ENCODE assay signal across 8 cellular contexts in the genomic region with DNA sequence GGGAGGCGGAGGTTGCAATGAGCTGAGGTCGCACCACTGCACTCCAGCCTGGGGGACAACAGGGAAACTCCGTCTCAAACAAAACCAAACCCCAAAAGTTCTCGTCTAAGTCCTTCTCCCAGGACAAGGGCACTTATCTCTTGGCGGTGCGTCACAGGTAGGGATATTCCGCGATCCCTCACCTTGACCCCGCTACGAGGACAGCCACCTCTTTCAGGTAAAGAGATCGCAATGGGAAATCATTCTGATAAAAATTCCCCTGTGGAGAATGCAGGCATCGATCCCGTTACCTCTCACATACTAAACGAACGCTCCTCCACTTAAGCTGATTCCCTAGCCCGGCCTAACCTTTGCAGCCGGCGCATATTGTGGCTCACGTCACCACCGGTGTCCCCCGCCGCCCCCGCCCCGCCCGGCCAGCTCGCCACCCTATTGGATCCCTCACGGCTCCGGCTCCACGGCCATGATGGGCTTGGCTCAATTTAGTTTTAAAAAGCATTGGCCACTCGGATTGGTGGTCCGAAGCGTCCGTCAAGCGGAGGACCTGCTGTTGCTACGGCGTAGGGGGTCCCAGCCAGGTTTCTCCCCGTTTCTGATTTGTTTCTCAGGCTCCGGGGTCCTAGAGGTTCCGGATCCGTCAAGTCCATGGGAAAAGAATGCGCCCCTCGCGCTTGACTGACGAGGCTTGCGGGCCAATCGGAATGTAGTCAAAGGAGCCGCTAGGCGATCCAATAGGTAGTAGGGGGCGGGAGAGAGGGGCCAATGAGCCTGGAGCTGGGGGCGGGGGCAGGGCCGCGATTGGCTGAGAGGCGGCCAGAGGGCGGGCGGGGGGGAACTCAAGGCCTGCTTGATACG. TPM values are rescaled to one million over a fixed set of nuclear protein-coding genes. Genes with fewer than 3 reads are reported as not detected.
DNase-seq lines count a peak whose midpoint lies in the region; ATAC-seq and TF ChIP-seq lines count a peak whose summit lies in the region.

No MANE protein-coding gene starts in this region.

- peaks cover 17% of the 10 kb centered on the region for H3K27me3 Mint-ChIP-seq in CD4-positive, CD25-positive, alpha-beta regulatory T cell
- H3K27me3 Mint-ChIP-seq in activated CD4-positive, alpha-beta memory T cell treated with anti-CD3 and anti-CD28 coated beads for 36 hours, result no peaks in the 10 kb centered on the region

- H3K4me3 Mint-ChIP-seq in CD4-positive, CD25-positive, alpha-beta regulatory T cell, result peak overlapping the region; percentile 96 to 100 (median 97)
- H3K4me3 Mint-ChIP-seq in activated CD4-positive, alpha-beta memory T cell treated with anti-CD3 and anti-CD28 coated beads for 36 hours, result peak overlapping the region; percentile 88

- TF ChIP-seq CTCF in dorsolateral prefrontal cortex (IDR thresholded peaks at IDR 0.05 in 54 of 56, conservative IDR thresholded peaks at IDR 0.05 in 2 of 56; ENCODE audit: low read depth in 1 of 56, partially characterized antibody in 56 of 56) (peak in 7 of 56 donors; percentile 1 to 43 (median 15)), right lobe of liver (IDR thresholded peaks at IDR 0.05) (no peak)

- peaks cover 37% of the 10 kb centered on the region for H3K4me1 ChIP-seq in CD4-positive, CD25-positive, alpha-beta regulatory T cell (ENCODE audit: control insufficient read depth, insufficient read depth, low read length, poor library complexity, severe bottlenecking)
- H3K4me1 ChIP-seq in right lobe of liver, result peaks cover 0 to 41% (median 14%) of the 10 kb centered on the region in 4 donors

- peak; percentile 92 to 98 (median 96) for DNase-seq in CD4-positive, CD25-positive, alpha-beta regulatory T cell
- DNase-seq in HK-2 (ENCODE audit: unreplicated experiment), result peak; percentile 94
- peak; percentile 99 for DNase-seq in NCI-H82 (lab: John Stamatoyannopoulos, UW)
- DNase-seq in activated CD4-positive, alpha-beta memory T cell treated with anti-CD3 and anti-CD28 coated beads for 36 hours, result peak; percentile 98
- peak; percentile 91 to 99 (median 98) for DNase-seq in dorsolateral prefrontal cortex
- peak; percentile 96 to 98 (median 98) for DNase-seq in right lobe of liver
- DNase-seq in stimulated activated CD4-positive, alpha-beta T cell treated with anti-CD3 and anti-CD28 coated beads, Interleukin-4, amount 100 ng/mL, for 1 hour, result peak; percentile 93

- POLR2A ChIA-PET in activated CD4-positive, alpha-beta memory T cell treated with anti-CD3 and anti-CD28 coated beads for 36 hours (lab: Charles Lee), result interaction anchor here (0.6 to 1.0 kb wide), 3 partner anchors 11 to 188 kb away, joined by 3 to 4 read pairs (median 3); a partner anchor contains a TSS

- TF ChIP-seq POLR2A in right lobe of liver (IDR thresholded peaks at IDR 0.05), result peak; percentile 7

- no peaks in the 10 kb centered on the region for H3K27me3 ChIP-seq in CD4-positive, CD25-positive, alpha-beta regulatory T cell (ENCODE audit: control insufficient read depth, insufficient read depth, low read length)
- no peaks in the 10 kb centered on the region for H3K27me3 ChIP-seq in dorsolateral prefrontal cortex
- H3K27me3 ChIP-seq in right lobe of liver, result no peaks in the 10 kb centered on the region

- WGBS in right lobe of liver (ENCODE audit: insufficient coverage, low coverage, low lambda C conversion rate, missing lambda C conversion rate), result 2% methylated on average over 34 of the region's 56 CpGs

- H3K4me1 Mint-ChIP-seq in CD4-positive, CD25-positive, alpha-beta regulatory T cell, result peaks cover 10 to 40% (median 31%) of the 10 kb centered on the region in 4 donors
- H3K4me1 Mint-ChIP-seq in activated CD4-positive, alpha-beta memory T cell treated with anti-CD3 and anti-CD28 coated beads for 36 hours (ENCODE audit: low read depth), result peaks cover 28% of the 10 kb centered on the region

- H3K9me3 Mint-ChIP-seq in CD4-positive, CD25-positive, alpha-beta regulatory T cell, result peaks cover 0 to 2% (median 0%) of the 10 kb centered on the region in 7 donors
- H3K9me3 Mint-ChIP-seq in activated CD4-positive, alpha-beta memory T cell treated with anti-CD3 and anti-CD28 coated beads for 36 hours, result no peaks in the 10 kb centered on the region

- H3K36me3 Mint-ChIP-seq in CD4-positive, CD25-positive, alpha-beta regulatory T cell, result peaks cover under 1% of the 10 kb centered on the region
- peaks cover 11% of the 10 kb centered on the region for H3K36me3 Mint-ChIP-seq in activated CD4-positive, alpha-beta memory T cell treated with anti-CD3 and anti-CD28 coated beads for 36 hours

- peak overlapping the region; percentile 98 for H3K27ac ChIP-seq in CD4-positive, CD25-positive, alpha-beta regulatory T cell (ENCODE audit: insufficient read depth, low read length, poor library complexity, severe bottlenecking)
- H3K27ac ChIP-seq in dorsolateral prefrontal cortex (peak overlapping the region; percentile 80 to 99 (median 95)), right lobe of liver (peak overlapping the region; percentile 91 to 94 (median 94))

- peak overlapping the region; percentile 87 to 99 (median 97) for H3K27ac Mint-ChIP-seq in CD4-positive, CD25-positive, alpha-beta regulatory T cell
- H3K27ac Mint-ChIP-seq in activated CD4-positive, alpha-beta memory T cell treated with anti-CD3 and anti-CD28 coated beads for 36 hours, result peak overlapping the region; percentile 91

- peak overlapping the region; percentile 86 for H3K4me3 ChIP-seq in CD4-positive, CD25-positive, alpha-beta regulatory T cell (ENCODE audit: low read depth, low read length)
- H3K4me3 ChIP-seq in dorsolateral prefrontal cortex (peak overlapping the region; percentile 55 to 96 (median 86)), right lobe of liver (peak overlapping the region; percentile 87 to 95 (median 89))

- ATAC-seq in CD4-positive, CD25-positive, alpha-beta regulatory T cell (ENCODE audit: low read depth in 2 of 2), result peak; percentile 92 to 93
- ATAC-seq in GM19455 (IDR thresholded peaks at IDR 0.05; ENCODE audit: unreplicated experiment) (peak; percentile 87), right lobe of liver (peak; percentile 83 to 95 (median 88))

- intact Hi-C loops in activated CD4-positive, alpha-beta memory T cell treated with anti-CD3 and anti-CD28 coated beads for 36 hours (cut with micrococcal nuclease), result loop anchor here (1.0 to 10.0 kb wide), 6 partner anchors 12 to 382 kb away; a partner anchor contains a TSS
- intact Hi-C loops in dorsolateral prefrontal cortex (cut with DNase I), result loop anchor here (2.0 to 10.0 kb wide), 5 partner anchors 95 to 445 kb away; a partner anchor contains a TSS
- intact Hi-C loops in right lobe of liver (cut with DNase I), result no loop called here

- no peaks in the 10 kb centered on the region for H3K9me3 ChIP-seq in CD4-positive, CD25-positive, alpha-beta regulatory T cell (ENCODE audit: control insufficient read depth in 2 of 2, low read length in 2 of 2)
- no peaks in the 10 kb centered on the region for H3K9me3 ChIP-seq in right lobe of liver

- H3K36me3 ChIP-seq in CD4-positive, CD25-positive, alpha-beta regulatory T cell (ENCODE audit: control insufficient read depth, insufficient read depth, low read length), result no peaks in the 10 kb centered on the region
- H3K36me3 ChIP-seq in right lobe of liver, result no peaks in the 10 kb centered on the region

- CTCF ChIA-PET in activated CD4-positive, alpha-beta memory T cell treated with anti-CD3 and anti-CD28 coated beads for 36 hours (lab: Charles Lee), result no interaction called here

RNA-seq across cellular contexts. Expression of a gene that starts 0.4 kb away (rescaled TPM):
- 172 TPM for total RNA-seq in CD4-positive, CD25-positive, alpha-beta regulatory T cell
- polyA plus RNA-seq in CD4-positive, CD25-positive, alpha-beta regulatory T cell, result 10 to 100 TPM; 46.7 to 54.5 (median 50.3) TPM
- 100 to 1,000 TPM; 108 to 110 TPM for total RNA-seq in activated CD4-positive, alpha-beta memory T cell treated with anti-CD3 and anti-CD28 coated beads for 36 hours
- total RNA-seq in dorsolateral prefrontal cortex (100 to 1,000 TPM in 53 of 120 experiments, 10 to 100 TPM in 67; 76.3 to 131 (median 99.1) TPM), right lobe of liver (10 to 100 TPM; 35.8 to 48.3 (median 39.2) TPM)

Comparison
In these comparisons a context has a peak if more than half of its experiments do, and no peak if none do; other contexts are left out.
1. Peak in every context shown above with its lines: DNase-seq, ATAC-seq, H3K4me3 ChIP-seq and H3K27ac ChIP-seq.
2. intact Hi-C loops: an anchor here in activated CD4-positive, alpha-beta memory T cell treated with anti-CD3 and anti-CD28 coated beads for 36 hours (1.0 to 10.0 kb wide) and dorsolateral prefrontal cortex (2.0 to 10.0 kb wide); none called in right lobe of liver.